Comparison of ENCODE assay signal across 38 cellular contexts in genomic region chr5:81253875-81254274, GRCh38. TPM values are rescaled to one million over a fixed set of nuclear protein-coding genes. Genes with fewer than 3 reads are reported as not detected.
"Had no signal": no experiment of that assay in that cellular context is flagged by ENCODE, and none has a peak within 500 bp of the region (broad histone marks: within the 10 kb centered on the region; RNA-seq: fewer than 3 reads in every experiment).

No MANE protein-coding gene starts in this region.

- H3K9ac ChIP-seq: KMS-11 had no signal

- H3K4me2 ChIP-seq: KMS-11 had no signal

- ATAC-seq: activated CD8-positive, alpha-beta memory T cell treated with anti-CD3 and anti-CD28 coated beads, Interleukin-2, amount 10 ng/mL, durations not matched to agents 7 days and 5 days; activated T-cell treated with anti-CD3 and anti-CD28 coated beads, Interleukin-2, amount 50 U/mL, for 72 hours; activated T-helper 17 cell treated with anti-CD3 and anti-CD28 coated beads, Interleukin-2, amount 50 U/mL, for 72 hours; body of pancreas; PC-3 had no signal

- H3K4me3 ChIP-seq: body of pancreas, Peyer's patch, SJCRH30, SK-N-MC had no signal

- H3K36me3 ChIP-seq: Peyer's patch had no signal

- H3K9me3 ChIP-seq: body of pancreas, Peyer's patch, SJCRH30 had no signal

- H3K27ac ChIP-seq: body of pancreas, KMS-11, Peyer's patch, SJCRH30, SK-N-MC, WERI-Rb-1 had no signal

- DNase-seq: activated CD4-positive, alpha-beta memory T cell treated with anti-CD3 and anti-CD28 coated beads, Interleukin-2, amount 10 ng/mL, durations not matched to agents 7 days and 5 days; activated CD4-positive, alpha-beta T cell treated with anti-CD3 and anti-CD28 coated beads for 1 hour; activated CD4-positive, alpha-beta T cell treated with anti-CD3 and anti-CD28 coated beads for 48 hours; activated CD4-positive, CD25-positive, alpha-beta regulatory T cell; activated CD8-positive, alpha-beta memory T cell treated with anti-CD3 and anti-CD28 coated beads for 24 hours; activated CD8-positive, alpha-beta memory T cell treated with anti-CD3 and anti-CD28 coated beads, Interleukin-2, amount 10 ng/mL, durations not matched to agents 7 days and 5 days; activated CD8-positive, alpha-beta memory T cell treated with anti-CD3 and anti-CD28 coated beads, Interleukin-2, amount 50 U/mL, for 48 hours; activated effector memory CD4-positive, alpha-beta T cell treated with anti-CD3 and anti-CD28 coated beads, Interleukin-2, amount 50 U/mL, for 16 hours; activated naive CD4-positive, alpha-beta T cell; activated naive CD4-positive, alpha-beta T cell treated with anti-CD3 and anti-CD28 coated beads, Interleukin-2, amount 50 U/mL, for 16 hours; activated naive CD8-positive, alpha-beta T cell treated with anti-CD3 and anti-CD28 coated beads, Interleukin-2, amount 10 ng/mL, durations not matched to agents 7 days and 5 days; activated T-cell treated with anti-CD3 and anti-CD28 coated beads, Interleukin-2, amount 50 U/mL, for 1 hour; activated T-cell treated with anti-CD3 and anti-CD28 coated beads, Interleukin-2, amount 50 U/mL, for 72 hours; body of pancreas; central memory CD4-positive, alpha-beta T cell; NCI-H1092 treated with DMSO at 0.1 percent for 48 hours; NCI-H1417; NCI-H146; NCI-H187; NCI-H2029 treated with DMSO at 0.1 percent for 48 hours; NCI-H2107; NCI-H2171; NCI-H510A; NCI-H526; NCI-H748 treated with DMSO at 0.1 percent for 48 hours; NK-92 treated with Interleukin-12 subunit alpha and Interleukin-12 subunit beta, amount 100 ng/mL, for 24 hours; PC-3; Peyer's patch; Right ventricle myocardium superior; RPMI8226; SJCRH30; T1000; WERI-Rb-1 had no signal

- H3K27me3 ChIP-seq: body of pancreas, Peyer's patch, SJCRH30 had no signal

- H3K4me1 ChIP-seq: body of pancreas, Peyer's patch, SJCRH30 had no signal

RNA-seq across cellular contexts. Expression of gene CKMT2, which starts 20.8 kb away (rescaled TPM):
- total RNA-seq: activated CD4-positive, alpha-beta memory T cell treated with anti-CD3 and anti-CD28 coated beads, Interleukin-2, amount 10 ng/mL, durations not matched to agents 7 days and 5 days; activated CD8-positive, alpha-beta memory T cell treated with anti-CD3 and anti-CD28 coated beads, Interleukin-2, amount 10 ng/mL, durations not matched to agents 7 days and 5 days; activated naive CD8-positive, alpha-beta T cell treated with anti-CD3 and anti-CD28 coated beads, Interleukin-2, amount 10 ng/mL, durations not matched to agents 7 days and 5 days; activated T-cell treated with anti-CD3 and anti-CD28 coated beads, Interleukin-2, amount 50 U/mL, for 72 hours; activated T-helper 17 cell treated with anti-CD3 and anti-CD28 coated beads, Interleukin-2, amount 50 U/mL, for 72 hours; LHCN-M2; PC-3; SJCRH30; T-helper 2 cell treated with Interferon-gamma antibody and Interleukin-4, amounts not matched to agents 100 ng/mL and 5 ng/mL, for 36 hours had no signal
